Comparison of ENCODE assay signal across 1 cellular context in the genomic region with DNA sequence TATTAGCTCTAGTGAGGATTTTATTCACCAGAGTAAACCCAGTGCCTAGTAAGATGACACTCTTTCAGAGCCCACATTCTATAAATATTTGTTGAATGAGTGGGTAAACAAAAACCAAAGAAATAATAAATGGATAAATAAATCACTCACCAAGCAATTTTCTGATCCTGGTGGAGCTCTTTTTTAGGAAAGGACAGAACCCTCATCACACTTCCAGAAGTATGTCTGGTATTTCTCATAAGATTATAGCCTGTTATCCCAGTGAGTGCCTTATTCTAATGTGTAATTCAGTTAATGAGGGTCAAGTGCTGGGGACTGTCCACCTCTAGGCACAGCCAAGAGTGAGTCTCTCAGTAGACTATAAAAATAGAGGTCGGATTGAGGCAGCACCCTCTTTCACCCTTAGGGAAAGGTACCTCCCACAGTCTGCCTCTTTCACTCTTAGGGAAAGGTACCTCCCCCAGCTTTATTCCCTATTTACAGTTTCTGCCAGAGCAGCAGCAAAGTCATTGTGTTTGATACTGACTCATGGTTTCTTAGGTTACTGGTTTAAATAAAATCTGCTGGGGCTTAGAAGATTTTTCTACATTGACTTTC.
TF ChIP-seq lines count a peak whose summit lies in the region.

No MANE protein-coding gene starts in this region.

TF ChIP-seq in IMR-90, 13 proteins besides CTCF, POLR2A, EP300 and RAD21 (continued from another document):
- TF ChIP-seq MAFK (IDR thresholded peaks at IDR 0.05; ENCODE audit: low read depth, low read length) (no peak), BHLHE40 (IDR thresholded peaks at IDR 0.05; ENCODE audit: low read depth, low read length) (no peak), SMC3 (IDR thresholded peaks at IDR 0.05; ENCODE audit: low read depth, low read length) (no peak), MXI1 (IDR thresholded peaks at IDR 0.05; ENCODE audit: borderline replicate concordance, low read depth, low read length) (no peak)
- TF ChIP-seq, protein P1, sequence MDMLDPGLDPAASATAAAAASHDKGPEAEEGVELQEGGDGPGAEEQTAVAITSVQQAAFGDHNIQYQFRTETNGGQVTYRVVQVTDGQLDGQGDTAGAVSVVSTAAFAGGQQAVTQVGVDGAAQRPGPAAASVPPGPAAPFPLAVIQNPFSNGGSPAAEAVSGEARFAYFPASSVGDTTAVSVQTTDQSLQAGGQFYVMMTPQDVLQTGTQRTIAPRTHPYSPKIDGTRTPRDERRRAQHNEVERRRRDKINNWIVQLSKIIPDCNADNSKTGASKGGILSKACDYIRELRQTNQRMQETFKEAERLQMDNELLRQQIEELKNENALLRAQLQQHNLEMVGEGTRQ (IDR thresholded peaks at IDR 0.05; ENCODE audit: low read depth, low read length): no peak
